In the genomic region with DNA sequence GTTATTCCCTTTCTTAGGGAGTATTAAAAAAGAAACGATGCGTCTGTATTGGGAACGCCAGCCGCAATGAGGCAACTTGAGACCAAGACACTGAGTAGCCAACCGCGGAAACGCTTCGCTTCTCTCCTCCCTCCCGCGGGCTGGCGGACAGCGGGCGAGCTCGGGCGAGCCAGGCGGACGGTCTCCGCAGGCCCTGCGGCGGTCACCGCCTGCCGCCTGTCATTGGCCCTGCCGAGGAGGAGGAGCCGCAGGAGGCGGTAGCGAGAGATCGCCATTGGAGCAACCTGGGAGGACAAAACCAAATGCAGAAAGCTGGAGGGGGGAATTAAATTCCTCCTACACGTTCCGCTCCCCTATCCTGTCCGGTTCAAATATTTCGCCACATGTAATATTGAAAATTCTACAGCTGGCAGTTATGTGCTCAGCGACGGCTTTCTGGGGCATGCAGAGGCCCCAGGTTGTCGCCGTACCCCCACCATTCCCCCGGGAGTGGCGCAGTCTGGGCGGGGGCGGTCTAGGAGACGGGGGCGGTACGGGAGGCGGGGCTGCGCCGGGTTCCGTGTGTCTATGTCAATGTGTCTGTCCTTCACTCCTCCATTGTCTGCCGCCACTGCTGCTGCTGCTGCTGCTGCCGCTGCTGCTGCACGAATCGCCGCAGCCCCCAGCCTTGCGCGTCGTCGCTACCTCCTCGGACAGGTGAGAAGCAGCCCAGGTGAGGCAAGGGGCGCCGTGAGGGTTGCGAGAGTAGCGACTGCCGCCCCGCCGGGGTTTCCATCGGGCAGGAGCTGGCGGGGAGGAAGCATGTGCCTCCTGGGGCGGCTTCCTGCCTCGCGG, we compare ENCODE assay signal across 8 cellular contexts.
DNase-seq lines count a peak whose midpoint lies in the region; ATAC-seq lines count a peak whose summit lies in the region.

TSS of gene ANKMY2 (minus strand) at position 162 of the 834 bp plus-strand sequence. CDS start 181 bp downstream, outside the sequence.
TSS of gene BZW2 (plus strand) at position 589 of the 834 bp plus-strand sequence. CDS start 19,263 bp downstream, outside the sequence.

- DNase-seq in AG08395 (ENCODE audit: low spot score) (peak; percentile 97), NCI-H226 (peak; percentile 100), caudate nucleus (lab: John Stamatoyannopoulos, UW) (peak in 60 of 61 donors; percentile 69 to 97 (median 91)), inferior parietal cortex (ENCODE audit: extremely low spot score) (peak; percentile 92), smooth muscle cell of the brain vasculature (ENCODE audit: low read depth, low spot score) (peak; percentile 86)
- DNase-seq in activated CD4-positive, CD25-positive, alpha-beta regulatory T cell (lab: John Stamatoyannopoulos, UW): peak; percentile 74 to 86 (median 84)

- peak within 1 kb of the TSS; percentile 100 for H3K27ac ChIP-seq in caudate nucleus (ENCODE audit: low read depth, low read length)

- ATAC-seq in GM18909 (IDR thresholded peaks at IDR 0.05; ENCODE audit: poor library complexity, unreplicated experiment): peak; percentile 98
- ATAC-seq in HG03196 (IDR thresholded peaks at IDR 0.05; ENCODE audit: unreplicated experiment): peak; percentile 99

Comparison
In these comparisons a context has a peak if more than half of its experiments do, and no peak if none do; other contexts are left out.
1. Peak in every context shown above with its lines: DNase-seq, ATAC-seq and H3K27ac ChIP-seq.